Comparison of ENCODE assay signal across 1 cellular context in the genomic region with DNA sequence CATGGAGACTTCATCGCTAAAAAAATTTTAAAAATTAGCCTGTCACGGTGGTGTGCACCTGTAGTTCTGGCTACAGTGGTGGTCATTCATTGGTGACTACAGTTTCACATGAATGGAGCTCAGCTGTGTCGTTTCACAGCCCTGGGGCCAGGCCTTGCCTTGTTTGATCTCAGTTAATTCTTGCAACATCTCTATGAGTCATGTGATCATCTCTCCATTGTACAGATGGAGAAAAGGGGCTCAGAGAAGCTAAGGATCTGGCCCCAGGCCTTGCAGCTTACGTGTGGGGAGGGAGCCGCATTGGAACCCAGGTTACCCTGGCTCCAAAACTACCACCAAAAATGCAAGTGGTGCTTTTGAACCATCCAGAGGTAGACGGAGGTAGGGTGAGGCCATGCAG.
A peak's percentile ranks its signal among the peaks of the same experiment; 100 is the strongest.
TF ChIP-seq lines count a peak whose summit lies in the region.

No MANE protein-coding gene starts in this region.

TF ChIP-seq in K562, 482 proteins besides CTCF, POLR2A, EP300 and RAD21:
- TF ChIP-seq, protein P1, sequence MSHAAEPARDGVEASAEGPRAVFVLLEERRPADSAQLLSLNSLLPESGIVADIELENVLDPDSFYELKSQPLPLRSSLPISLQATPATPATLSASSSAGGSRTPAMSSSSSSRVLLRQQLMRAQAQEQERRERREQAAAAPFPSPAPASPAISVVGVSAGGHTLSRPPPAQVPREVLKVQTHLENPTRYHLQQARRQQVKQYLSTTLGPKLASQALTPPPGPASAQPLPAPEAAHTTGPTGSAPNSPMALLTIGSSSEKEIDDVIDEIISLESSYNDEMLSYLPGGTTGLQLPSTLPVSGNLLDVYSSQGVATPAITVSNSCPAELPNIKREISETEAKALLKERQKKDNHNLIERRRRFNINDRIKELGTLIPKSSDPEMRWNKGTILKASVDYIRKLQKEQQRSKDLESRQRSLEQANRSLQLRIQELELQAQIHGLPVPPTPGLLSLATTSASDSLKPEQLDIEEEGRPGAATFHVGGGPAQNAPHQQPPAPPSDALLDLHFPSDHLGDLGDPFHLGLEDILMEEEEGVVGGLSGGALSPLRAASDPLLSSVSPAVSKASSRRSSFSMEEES (CRISPR knock-in tag; IDR thresholded peaks at IDR 0.05): peak; percentile 64
- TF ChIP-seq CEBPB (tag; IDR thresholded peaks at IDR 0.05) (peak; percentile 22; the same call in 1 of the 2 replicates), HSF4 (CRISPR knock-in tag; IDR thresholded peaks at IDR 0.05; ENCODE audit: borderline replicate concordance) (no peak), ZFP1 (CRISPR knock-in tag; IDR thresholded peaks at IDR 0.05) (no peak)
